Comparison of ENCODE assay signal across 1 cellular context in genomic region chr1:17588048-17588781, GRCh38.
TF ChIP-seq lines count a peak whose summit lies in the region.

No MANE protein-coding gene starts in this region.

TF ChIP-seq in HepG2, 621 proteins besides CTCF, POLR2A, EP300 and RAD21 (continued from another document and continues in another):
- TF ChIP-seq, protein P1, sequence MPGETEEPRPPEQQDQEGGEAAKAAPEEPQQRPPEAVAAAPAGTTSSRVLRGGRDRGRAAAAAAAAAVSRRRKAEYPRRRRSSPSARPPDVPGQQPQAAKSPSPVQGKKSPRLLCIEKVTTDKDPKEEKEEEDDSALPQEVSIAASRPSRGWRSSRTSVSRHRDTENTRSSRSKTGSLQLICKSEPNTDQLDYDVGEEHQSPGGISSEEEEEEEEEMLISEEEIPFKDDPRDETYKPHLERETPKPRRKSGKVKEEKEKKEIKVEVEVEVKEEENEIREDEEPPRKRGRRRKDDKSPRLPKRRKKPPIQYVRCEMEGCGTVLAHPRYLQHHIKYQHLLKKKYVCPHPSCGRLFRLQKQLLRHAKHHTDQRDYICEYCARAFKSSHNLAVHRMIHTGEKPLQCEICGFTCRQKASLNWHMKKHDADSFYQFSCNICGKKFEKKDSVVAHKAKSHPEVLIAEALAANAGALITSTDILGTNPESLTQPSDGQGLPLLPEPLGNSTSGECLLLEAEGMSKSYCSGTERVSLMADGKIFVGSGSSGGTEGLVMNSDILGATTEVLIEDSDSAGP (CRISPR knock-in tag; IDR thresholded peaks at IDR 0.05; ENCODE audit: borderline replicate concordance): peak; percentile 56; the same call in 1 of the 2 replicates
- no peak for TF ChIP-seq RBM39 (IDR thresholded peaks at IDR 0.05; ENCODE audit: low read depth, low read length, poor library complexity, severe bottlenecking)
- TF ChIP-seq, protein P2, sequence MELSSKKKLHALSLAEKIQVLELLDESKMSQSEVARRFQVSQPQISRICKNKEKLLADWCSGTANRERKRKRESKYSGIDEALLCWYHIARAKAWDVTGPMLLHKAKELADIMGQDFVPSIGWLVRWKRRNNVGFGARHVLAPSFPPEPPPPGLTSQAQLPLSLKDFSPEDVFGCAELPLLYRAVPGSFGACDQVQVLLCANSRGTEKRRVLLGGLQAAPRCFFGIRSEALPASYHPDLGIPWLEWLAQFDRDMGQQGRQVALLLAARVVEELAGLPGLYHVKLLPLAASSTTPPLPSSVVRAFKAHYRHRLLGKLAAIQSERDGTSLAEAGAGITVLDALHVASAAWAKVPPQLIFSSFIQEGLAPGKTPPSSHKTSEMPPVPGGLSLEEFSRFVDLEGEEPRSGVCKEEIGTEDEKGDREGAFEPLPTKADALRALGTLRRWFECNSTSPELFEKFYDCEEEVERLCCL (CRISPR knock-in tag; IDR thresholded peaks at IDR 0.05; ENCODE audit: borderline replicate concordance): no peak
- TF ChIP-seq TBX2 (CRISPR knock-in tag; IDR thresholded peaks at IDR 0.05; ENCODE audit: borderline replicate concordance): 0 out of 2 replicates have a peak, but pooled peaks have one; percentile 51
- TF ChIP-seq, protein P3, sequence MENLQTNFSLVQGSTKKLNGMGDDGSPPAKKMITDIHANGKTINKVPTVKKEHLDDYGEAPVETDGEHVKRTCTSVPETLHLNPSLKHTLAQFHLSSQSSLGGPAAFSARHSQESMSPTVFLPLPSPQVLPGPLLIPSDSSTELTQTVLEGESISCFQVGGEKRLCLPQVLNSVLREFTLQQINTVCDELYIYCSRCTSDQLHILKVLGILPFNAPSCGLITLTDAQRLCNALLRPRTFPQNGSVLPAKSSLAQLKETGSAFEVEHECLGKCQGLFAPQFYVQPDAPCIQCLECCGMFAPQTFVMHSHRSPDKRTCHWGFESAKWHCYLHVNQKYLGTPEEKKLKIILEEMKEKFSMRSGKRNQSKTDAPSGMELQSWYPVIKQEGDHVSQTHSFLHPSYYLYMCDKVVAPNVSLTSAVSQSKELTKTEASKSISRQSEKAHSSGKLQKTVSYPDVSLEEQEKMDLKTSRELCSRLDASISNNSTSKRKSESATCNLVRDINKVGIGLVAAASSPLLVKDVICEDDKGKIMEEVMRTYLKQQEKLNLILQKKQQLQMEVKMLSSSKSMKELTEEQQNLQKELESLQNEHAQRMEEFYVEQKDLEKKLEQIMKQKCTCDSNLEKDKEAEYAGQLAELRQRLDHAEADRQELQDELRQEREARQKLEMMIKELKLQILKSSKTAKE (CRISPR knock-in tag; IDR thresholded peaks at IDR 0.05; ENCODE audit: borderline replicate concordance): peak; percentile 91
- 0 out of 2 replicates have a peak, but pooled peaks have one; percentile 25 for TF ChIP-seq SAFB2 (CRISPR knock-in tag; IDR thresholded peaks at IDR 0.05; ENCODE audit: borderline replicate concordance, low read depth)
- no peak for TF ChIP-seq WIZ (CRISPR knock-in tag; IDR thresholded peaks at IDR 0.05)
- TF ChIP-seq ZNF550 (CRISPR knock-in tag; IDR thresholded peaks at IDR 0.05; ENCODE audit: borderline replicate concordance): no peak
- TF ChIP-seq FOXA1 (IDR thresholded peaks at IDR 0.05): no peak
- TF ChIP-seq FOXA1 (CRISPR knock-in tag; IDR thresholded peaks at IDR 0.05): no peak
- TF ChIP-seq, protein P4, sequence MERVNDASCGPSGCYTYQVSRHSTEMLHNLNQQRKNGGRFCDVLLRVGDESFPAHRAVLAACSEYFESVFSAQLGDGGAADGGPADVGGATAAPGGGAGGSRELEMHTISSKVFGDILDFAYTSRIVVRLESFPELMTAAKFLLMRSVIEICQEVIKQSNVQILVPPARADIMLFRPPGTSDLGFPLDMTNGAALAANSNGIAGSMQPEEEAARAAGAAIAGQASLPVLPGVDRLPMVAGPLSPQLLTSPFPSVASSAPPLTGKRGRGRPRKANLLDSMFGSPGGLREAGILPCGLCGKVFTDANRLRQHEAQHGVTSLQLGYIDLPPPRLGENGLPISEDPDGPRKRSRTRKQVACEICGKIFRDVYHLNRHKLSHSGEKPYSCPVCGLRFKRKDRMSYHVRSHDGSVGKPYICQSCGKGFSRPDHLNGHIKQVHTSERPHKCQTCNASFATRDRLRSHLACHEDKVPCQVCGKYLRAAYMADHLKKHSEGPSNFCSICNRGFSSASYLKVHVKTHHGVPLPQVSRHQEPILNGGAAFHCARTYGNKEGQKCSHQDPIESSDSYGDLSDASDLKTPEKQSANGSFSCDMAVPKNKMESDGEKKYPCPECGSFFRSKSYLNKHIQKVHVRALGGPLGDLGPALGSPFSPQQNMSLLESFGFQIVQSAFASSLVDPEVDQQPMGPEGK (CRISPR knock-in tag; IDR thresholded peaks at IDR 0.05): peak; percentile 85
- TF ChIP-seq, protein P5, sequence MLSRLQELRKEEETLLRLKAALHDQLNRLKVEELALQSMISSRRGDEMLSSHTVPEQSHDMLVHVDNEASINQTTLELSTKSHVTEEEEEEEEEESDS (CRISPR knock-in tag; IDR thresholded peaks at IDR 0.05; ENCODE audit: borderline replicate concordance): no peak
- no peak for TF ChIP-seq JUNB (CRISPR knock-in tag; IDR thresholded peaks at IDR 0.05; ENCODE audit: borderline replicate concordance)
- TF ChIP-seq ZNF788 (CRISPR knock-in tag; IDR thresholded peaks at IDR 0.05; ENCODE audit: borderline replicate concordance): peak; percentile 86; the same call in 1 of the 2 replicates
- no peak for TF ChIP-seq ZKSCAN5 (CRISPR knock-in tag; IDR thresholded peaks at IDR 0.05)
- peak; percentile 25; the same call in 1 of the 2 replicates for TF ChIP-seq STAG1 (CRISPR knock-in tag; IDR thresholded peaks at IDR 0.05)
- TF ChIP-seq ARNT2 (CRISPR knock-in tag; IDR thresholded peaks at IDR 0.05; ENCODE audit: low read depth): 0 out of 2 replicates have a peak, but pooled peaks have one; percentile 34
- TF ChIP-seq GPBP1L1 (CRISPR knock-in tag; IDR thresholded peaks at IDR 0.05): no peak
- TF ChIP-seq ASH2L (IDR thresholded peaks at IDR 0.05; ENCODE audit: insufficient read length, low read depth, low read length): peak; percentile 15
- no peak for TF ChIP-seq NR2F1 (CRISPR knock-in tag; IDR thresholded peaks at IDR 0.05)
- TF ChIP-seq YEATS2 (CRISPR knock-in tag; IDR thresholded peaks at IDR 0.05; ENCODE audit: borderline replicate concordance): peak; percentile 49; the same call in 1 of the 2 replicates
- no peak for TF ChIP-seq ARNT (IDR thresholded peaks at IDR 0.05)
- no peak for TF ChIP-seq NFATC3 (CRISPR knock-in tag; IDR thresholded peaks at IDR 0.05)
- TF ChIP-seq ZNF747 (CRISPR knock-in tag; IDR thresholded peaks at IDR 0.05; ENCODE audit: borderline replicate concordance): 0 out of 2 replicates have a peak, but pooled peaks have one; percentile 37
- peak; percentile 70; the same call in 1 of the 2 replicates for TF ChIP-seq ZNF451 (CRISPR knock-in tag; IDR thresholded peaks at IDR 0.05)
- TF ChIP-seq ZBTB20 (CRISPR knock-in tag; IDR thresholded peaks at IDR 0.05; ENCODE audit: borderline replicate concordance, low read depth): 0 out of 2 replicates have a peak, but pooled peaks have one; percentile 17
- 0 out of 2 replicates have a peak, but pooled peaks have one; percentile 70 for TF ChIP-seq ZFP1 (CRISPR knock-in tag; IDR thresholded peaks at IDR 0.05)
- TF ChIP-seq MAZ (IDR thresholded peaks at IDR 0.05; ENCODE audit: borderline replicate concordance, low read depth, low read length): peak; percentile 53; the same call in 1 of the 2 replicates
- peak; percentile 55; the same call in 1 of the 2 replicates for TF ChIP-seq MAZ (CRISPR knock-in tag; IDR thresholded peaks at IDR 0.05; ENCODE audit: low read depth)
- TF ChIP-seq ZNF343 (CRISPR knock-in tag; IDR thresholded peaks at IDR 0.05): no peak
- TF ChIP-seq HOXA3 (CRISPR knock-in tag; IDR thresholded peaks at IDR 0.05): peak; percentile 81
- no peak for TF ChIP-seq ZNF232 (CRISPR knock-in tag; IDR thresholded peaks at IDR 0.05; ENCODE audit: borderline replicate concordance)
- no peak for TF ChIP-seq KLF12 (CRISPR knock-in tag; IDR thresholded peaks at IDR 0.05; ENCODE audit: borderline replicate concordance)
- TF ChIP-seq CCAR2 (optimal IDR thresholded peaks at IDR 0.05; ENCODE audit: low read depth, low read length): no peak
- TF ChIP-seq, protein P6, sequence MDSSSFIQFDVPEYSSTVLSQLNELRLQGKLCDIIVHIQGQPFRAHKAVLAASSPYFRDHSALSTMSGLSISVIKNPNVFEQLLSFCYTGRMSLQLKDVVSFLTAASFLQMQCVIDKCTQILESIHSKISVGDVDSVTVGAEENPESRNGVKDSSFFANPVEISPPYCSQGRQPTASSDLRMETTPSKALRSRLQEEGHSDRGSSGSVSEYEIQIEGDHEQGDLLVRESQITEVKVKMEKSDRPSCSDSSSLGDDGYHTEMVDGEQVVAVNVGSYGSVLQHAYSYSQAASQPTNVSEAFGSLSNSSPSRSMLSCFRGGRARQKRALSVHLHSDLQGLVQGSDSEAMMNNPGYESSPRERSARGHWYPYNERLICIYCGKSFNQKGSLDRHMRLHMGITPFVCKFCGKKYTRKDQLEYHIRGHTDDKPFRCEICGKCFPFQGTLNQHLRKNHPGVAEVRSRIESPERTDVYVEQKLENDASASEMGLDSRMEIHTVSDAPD (CRISPR knock-in tag; IDR thresholded peaks at IDR 0.05): peak; percentile 92
- peak; percentile 30; the same call in 1 of the 2 replicates for TF ChIP-seq HOXA5 (CRISPR knock-in tag; IDR thresholded peaks at IDR 0.05)
- TF ChIP-seq ZBTB8A (CRISPR knock-in tag; IDR thresholded peaks at IDR 0.05; ENCODE audit: borderline replicate concordance, low read depth): no peak
- peak; percentile 89 for TF ChIP-seq UBTF (CRISPR knock-in tag; IDR thresholded peaks at IDR 0.05)
- peak; percentile 44; the same call in 1 of the 2 replicates for TF ChIP-seq ETV5 (CRISPR knock-in tag; IDR thresholded peaks at IDR 0.05; ENCODE audit: borderline replicate concordance)
- TF ChIP-seq NFE2L1 (CRISPR knock-in tag; IDR thresholded peaks at IDR 0.05; ENCODE audit: borderline replicate concordance): no peak
- TF ChIP-seq NONO (IDR thresholded peaks at IDR 0.05): no peak
- TF ChIP-seq NONO (CRISPR knock-in tag; conservative IDR thresholded peaks at IDR 0.05): peak; percentile 84
- TF ChIP-seq SETDB1 (CRISPR knock-in tag; IDR thresholded peaks at IDR 0.05; ENCODE audit: borderline replicate concordance): no peak
- peak; percentile 79 for TF ChIP-seq FOXP4 (CRISPR knock-in tag; IDR thresholded peaks at IDR 0.05)
- no peak for TF ChIP-seq RFXANK (CRISPR knock-in tag; IDR thresholded peaks at IDR 0.05)
- TF ChIP-seq, protein P7, sequence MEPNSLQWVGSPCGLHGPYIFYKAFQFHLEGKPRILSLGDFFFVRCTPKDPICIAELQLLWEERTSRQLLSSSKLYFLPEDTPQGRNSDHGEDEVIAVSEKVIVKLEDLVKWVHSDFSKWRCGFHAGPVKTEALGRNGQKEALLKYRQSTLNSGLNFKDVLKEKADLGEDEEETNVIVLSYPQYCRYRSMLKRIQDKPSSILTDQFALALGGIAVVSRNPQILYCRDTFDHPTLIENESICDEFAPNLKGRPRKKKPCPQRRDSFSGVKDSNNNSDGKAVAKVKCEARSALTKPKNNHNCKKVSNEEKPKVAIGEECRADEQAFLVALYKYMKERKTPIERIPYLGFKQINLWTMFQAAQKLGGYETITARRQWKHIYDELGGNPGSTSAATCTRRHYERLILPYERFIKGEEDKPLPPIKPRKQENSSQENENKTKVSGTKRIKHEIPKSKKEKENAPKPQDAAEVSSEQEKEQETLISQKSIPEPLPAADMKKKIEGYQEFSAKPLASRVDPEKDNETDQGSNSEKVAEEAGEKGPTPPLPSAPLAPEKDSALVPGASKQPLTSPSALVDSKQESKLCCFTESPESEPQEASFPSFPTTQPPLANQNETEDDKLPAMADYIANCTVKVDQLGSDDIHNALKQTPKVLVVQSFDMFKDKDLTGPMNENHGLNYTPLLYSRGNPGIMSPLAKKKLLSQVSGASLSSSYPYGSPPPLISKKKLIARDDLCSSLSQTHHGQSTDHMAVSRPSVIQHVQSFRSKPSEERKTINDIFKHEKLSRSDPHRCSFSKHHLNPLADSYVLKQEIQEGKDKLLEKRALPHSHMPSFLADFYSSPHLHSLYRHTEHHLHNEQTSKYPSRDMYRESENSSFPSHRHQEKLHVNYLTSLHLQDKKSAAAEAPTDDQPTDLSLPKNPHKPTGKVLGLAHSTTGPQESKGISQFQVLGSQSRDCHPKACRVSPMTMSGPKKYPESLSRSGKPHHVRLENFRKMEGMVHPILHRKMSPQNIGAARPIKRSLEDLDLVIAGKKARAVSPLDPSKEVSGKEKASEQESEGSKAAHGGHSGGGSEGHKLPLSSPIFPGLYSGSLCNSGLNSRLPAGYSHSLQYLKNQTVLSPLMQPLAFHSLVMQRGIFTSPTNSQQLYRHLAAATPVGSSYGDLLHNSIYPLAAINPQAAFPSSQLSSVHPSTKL (CRISPR knock-in tag; IDR thresholded peaks at IDR 0.05): peak; percentile 75
